19 cellular contexts compared by ENCODE assay signal in genomic region chr3:165837801-165838200, GRCh38. TPM values are rescaled to one million over a fixed set of nuclear protein-coding genes. Genes with fewer than 3 reads are reported as not detected.
"Had no signal": no experiment of that assay in that cellular context is flagged by ENCODE, and none has a peak within 500 bp of the region (broad histone marks: within the 10 kb centered on the region; RNA-seq: fewer than 3 reads in every experiment).

No MANE protein-coding gene starts in this region.

- H3K27ac ChIP-seq: adrenal gland, parathyroid adenoma, stomach, vagina, WERI-Rb-1 had no signal

- H3K9me3 Mint-ChIP-seq: mesothelial cell of epicardium had no signal

- H2AFZ ChIP-seq: parathyroid adenoma had no signal

- H3K4me1 Mint-ChIP-seq: activated naive CD4-positive, alpha-beta T cell treated with anti-CD3 and anti-CD28 coated beads, Interleukin-2, amount 50 U/mL, for 24 hours; stimulated activated effector memory CD8-positive, alpha-beta T cell treated with anti-CD3 and anti-CD28 coated beads, Interleukin-12 subunit alpha, Interleukin-12 subunit beta, amount 100 ng/mL, for 72 hours had no signal

- H3K27me3 Mint-ChIP-seq: activated naive CD4-positive, alpha-beta T cell treated with anti-CD3 and anti-CD28 coated beads, Interleukin-2, amount 50 U/mL, for 24 hours had no signal

- H3K27ac Mint-ChIP-seq: activated naive CD4-positive, alpha-beta T cell treated with anti-CD3 and anti-CD28 coated beads, Interleukin-2, amount 50 U/mL, for 24 hours; activated T-cell treated with anti-CD3 and anti-CD28 coated beads, Interleukin-2, amount 50 U/mL, for 72 hours; mesothelial cell of epicardium; stimulated activated effector memory CD8-positive, alpha-beta T cell treated with anti-CD3 and anti-CD28 coated beads, Interleukin-12 subunit alpha, Interleukin-12 subunit beta, amount 100 ng/mL, for 72 hours had no signal

- H3K9me3 ChIP-seq: adrenal gland, stomach, vagina had no signal

- H3K4me3 Mint-ChIP-seq: activated naive CD4-positive, alpha-beta T cell treated with anti-CD3 and anti-CD28 coated beads, Interleukin-2, amount 50 U/mL, for 24 hours; activated T-cell treated with anti-CD3 and anti-CD28 coated beads, Interleukin-2, amount 50 U/mL, for 72 hours; stimulated activated effector memory CD8-positive, alpha-beta T cell treated with anti-CD3 and anti-CD28 coated beads, Interleukin-12 subunit alpha, Interleukin-12 subunit beta, amount 100 ng/mL, for 72 hours had no signal

- H3K27me3 ChIP-seq: adrenal gland, cardiac muscle cell, stomach, vagina had no signal

- H3K36me3 Mint-ChIP-seq: activated naive CD4-positive, alpha-beta T cell treated with anti-CD3 and anti-CD28 coated beads, Interleukin-2, amount 50 U/mL, for 24 hours; mesothelial cell of epicardium; stimulated activated effector memory CD8-positive, alpha-beta T cell treated with anti-CD3 and anti-CD28 coated beads, Interleukin-12 subunit alpha, Interleukin-12 subunit beta, amount 100 ng/mL, for 72 hours had no signal

- H3K36me3 ChIP-seq: adrenal gland, cardiac muscle cell, stomach, vagina, WERI-Rb-1 had no signal

- H3K79me2 ChIP-seq: parathyroid adenoma had no signal

- DNase-seq: activated CD4-positive, alpha-beta T cell treated with anti-CD3 and anti-CD28 coated beads for 1 hour; activated CD8-positive, alpha-beta memory T cell treated with anti-CD3 and anti-CD28 coated beads for 24 hours; activated CD8-positive, alpha-beta memory T cell treated with anti-CD3 and anti-CD28 coated beads, Interleukin-2, amount 50 U/mL, for 48 hours; activated gamma-delta T cell; activated T-cell treated with anti-CD3 and anti-CD28 coated beads, Interleukin-2, amount 50 U/mL, for 72 hours; effector memory CD4-positive, alpha-beta T cell; islet precursor cell; stimulated activated CD4-positive, alpha-beta T cell treated with anti-CD3 and anti-CD28 coated beads, Interleukin-4, amount 100 ng/mL, for 24 hours; stomach; T-helper 2 cell; trophoblast cell; WERI-Rb-1 had no signal

- H3K9ac ChIP-seq: parathyroid adenoma had no signal

- H3K4me1 ChIP-seq: adrenal gland, parathyroid adenoma, vagina had no signal

- ATAC-seq: activated T-cell treated with anti-CD3 and anti-CD28 coated beads, Interleukin-2, amount 50 U/mL, for 72 hours; stimulated activated effector memory CD8-positive, alpha-beta T cell treated with anti-CD3 and anti-CD28 coated beads, Interleukin-12 subunit alpha, Interleukin-12 subunit beta, amount 100 ng/mL, for 72 hours had no signal

RNA-seq across cellular contexts. Expression of gene BCHE, which starts 0.6 kb away (rescaled TPM):
- total RNA-seq: activated T-cell treated with anti-CD3 and anti-CD28 coated beads, Interleukin-2, amount 50 U/mL, for 72 hours had no signal
